ENCODE assay signal across 1 cellular context in the genomic region with DNA sequence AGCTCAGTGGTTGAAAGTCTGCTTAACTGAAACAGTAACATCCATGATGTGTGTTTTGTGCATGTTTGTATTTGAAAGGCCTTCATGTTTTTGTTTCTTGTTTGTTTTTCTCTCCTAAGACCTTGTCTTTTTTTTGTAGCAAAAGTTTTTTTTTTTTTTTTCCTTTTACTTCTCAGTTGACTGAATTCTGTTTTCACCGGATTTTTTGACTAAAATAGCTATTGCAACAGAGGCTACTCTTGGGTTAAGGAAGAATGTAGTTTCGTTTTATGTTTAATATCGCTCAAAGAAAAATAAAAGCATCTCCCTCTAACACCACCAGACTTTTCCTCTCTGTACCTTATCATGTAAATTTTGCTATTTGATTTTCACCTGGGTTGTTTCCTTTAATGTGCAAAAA.
TF ChIP-seq lines count a peak whose summit lies in the region.

No MANE protein-coding gene starts in this region.

TF ChIP-seq in HepG2, 621 proteins besides CTCF, POLR2A, EP300 and RAD21:
- TF ChIP-seq, protein P1, sequence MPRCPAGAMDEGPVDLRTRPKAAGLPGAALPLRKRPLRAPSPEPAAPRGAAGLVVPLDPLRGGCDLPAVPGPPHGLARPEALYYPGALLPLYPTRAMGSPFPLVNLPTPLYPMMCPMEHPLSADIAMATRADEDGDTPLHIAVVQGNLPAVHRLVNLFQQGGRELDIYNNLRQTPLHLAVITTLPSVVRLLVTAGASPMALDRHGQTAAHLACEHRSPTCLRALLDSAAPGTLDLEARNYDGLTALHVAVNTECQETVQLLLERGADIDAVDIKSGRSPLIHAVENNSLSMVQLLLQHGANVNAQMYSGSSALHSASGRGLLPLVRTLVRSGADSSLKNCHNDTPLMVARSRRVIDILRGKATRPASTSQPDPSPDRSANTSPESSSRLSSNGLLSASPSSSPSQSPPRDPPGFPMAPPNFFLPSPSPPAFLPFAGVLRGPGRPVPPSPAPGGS (CRISPR knock-in tag; IDR thresholded peaks at IDR 0.05): no peak
- TF ChIP-seq SIX4 (CRISPR knock-in tag; IDR thresholded peaks at IDR 0.05): no peak
- TF ChIP-seq RFXANK (CRISPR knock-in tag; IDR thresholded peaks at IDR 0.05): no peak
- no peak for TF ChIP-seq ZSCAN31 (CRISPR knock-in tag; IDR thresholded peaks at IDR 0.05; ENCODE audit: low read depth)
- no peak for TF ChIP-seq ZNF333 (CRISPR knock-in tag; IDR thresholded peaks at IDR 0.05; ENCODE audit: borderline replicate concordance)
- TF ChIP-seq HMG20B (CRISPR knock-in tag; conservative IDR thresholded peaks at IDR 0.05): no peak
- TF ChIP-seq TOE1 (CRISPR knock-in tag; IDR thresholded peaks at IDR 0.05): no peak
- no peak for TF ChIP-seq ZBTB7A (CRISPR knock-in tag; IDR thresholded peaks at IDR 0.05)
- TF ChIP-seq TBX2 (CRISPR knock-in tag; IDR thresholded peaks at IDR 0.05; ENCODE audit: borderline replicate concordance): no peak
- no peak for TF ChIP-seq RBAK (CRISPR knock-in tag; IDR thresholded peaks at IDR 0.05)
- TF ChIP-seq, protein P2, sequence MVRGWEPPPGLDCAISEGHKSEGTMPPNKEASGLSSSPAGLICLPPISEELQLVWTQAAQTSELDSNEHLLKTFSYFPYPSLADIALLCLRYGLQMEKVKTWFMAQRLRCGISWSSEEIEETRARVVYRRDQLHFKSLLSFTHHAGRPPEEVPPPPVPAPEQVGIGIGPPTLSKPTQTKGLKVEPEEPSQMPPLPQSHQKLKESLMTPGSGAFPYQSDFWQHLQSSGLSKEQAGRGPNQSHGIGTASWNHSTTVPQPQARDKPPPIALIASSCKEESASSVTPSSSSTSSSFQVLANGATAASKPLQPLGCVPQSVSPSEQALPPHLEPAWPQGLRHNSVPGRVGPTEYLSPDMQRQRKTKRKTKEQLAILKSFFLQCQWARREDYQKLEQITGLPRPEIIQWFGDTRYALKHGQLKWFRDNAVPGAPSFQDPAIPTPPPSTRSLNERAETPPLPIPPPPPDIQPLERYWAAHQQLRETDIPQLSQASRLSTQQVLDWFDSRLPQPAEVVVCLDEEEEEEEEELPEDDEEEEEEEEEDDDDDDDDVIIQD (CRISPR knock-in tag; IDR thresholded peaks at IDR 0.05; ENCODE audit: low read depth): no peak
